ENCODE assay signal across 8 cellular contexts in the genomic region with DNA sequence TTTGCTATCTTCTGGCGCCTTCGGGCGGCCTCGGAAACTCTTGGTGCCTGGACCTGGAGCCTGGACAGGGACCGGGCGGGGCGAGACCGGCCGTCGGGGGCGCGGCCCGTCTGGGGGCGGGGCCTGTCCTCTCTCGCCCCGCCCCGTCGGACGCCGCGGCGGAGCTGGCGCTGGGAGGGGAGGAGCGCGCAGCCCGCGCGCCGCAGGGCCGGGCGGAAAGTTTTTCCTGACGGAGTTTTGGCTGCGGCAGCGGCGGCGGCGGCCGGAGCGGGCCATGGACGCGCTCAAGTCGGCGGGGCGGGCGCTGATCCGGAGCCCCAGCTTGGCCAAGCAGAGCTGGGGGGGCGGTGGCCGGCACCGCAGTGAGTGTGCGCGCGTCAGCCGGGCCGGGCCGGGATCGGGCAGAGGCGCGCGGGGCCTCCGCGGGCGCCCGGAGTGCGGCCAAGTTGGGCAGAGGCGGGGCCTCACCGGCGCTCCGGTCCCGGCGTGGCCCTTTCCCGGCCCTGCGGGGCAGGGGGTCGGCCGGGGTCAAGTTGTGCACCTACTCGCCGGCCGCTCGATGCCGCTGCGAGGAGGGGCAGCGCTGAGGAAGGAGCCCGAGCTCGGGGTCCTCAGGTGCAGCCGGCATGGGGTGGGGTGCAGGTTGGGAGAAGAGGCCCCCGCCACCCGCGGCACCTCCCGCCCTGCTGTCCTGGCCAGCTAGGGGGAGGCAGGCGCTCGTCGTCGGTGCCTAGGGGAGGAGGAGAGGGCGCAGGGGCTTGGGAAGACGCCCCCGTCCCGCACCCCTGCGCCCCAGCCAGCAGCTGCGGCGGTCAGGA. TPM values are rescaled to one million over a fixed set of nuclear protein-coding genes. Genes with fewer than 3 reads are reported as not detected.
DNase-seq lines count a peak whose midpoint lies in the region; ATAC-seq lines count a peak whose summit lies in the region.

A gene with protein sequence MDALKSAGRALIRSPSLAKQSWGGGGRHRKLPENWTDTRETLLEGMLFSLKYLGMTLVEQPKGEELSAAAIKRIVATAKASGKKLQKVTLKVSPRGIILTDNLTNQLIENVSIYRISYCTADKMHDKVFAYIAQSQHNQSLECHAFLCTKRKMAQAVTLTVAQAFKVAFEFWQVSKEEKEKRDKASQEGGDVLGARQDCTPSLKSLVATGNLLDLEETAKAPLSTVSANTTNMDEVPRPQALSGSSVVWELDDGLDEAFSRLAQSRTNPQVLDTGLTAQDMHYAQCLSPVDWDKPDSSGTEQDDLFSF (plus strand): TSS at position 182 of the 818 bp plus-strand sequence. CDS start 93 bp downstream, at position 275.

- peak; percentile 47 to 70 (median 48) for DNase-seq in CD4-positive, alpha-beta memory T cell
- peak; percentile 76 for DNase-seq in HT-29 (ENCODE audit: low spot score)
- DNase-seq in anterior cingulate cortex (lab: John Stamatoyannopoulos, UW): peak in 52 of 58 donors; percentile 10 to 79 (median 52)
- peak; percentile 88 for DNase-seq in left ventricle myocardium superior
- DNase-seq in posterior cingulate gyrus: peak; percentile 57 to 97 (median 68)

- peak within 1 kb of the TSS; percentile 68 for H3K27ac ChIP-seq in CD4-positive, alpha-beta memory T cell (ENCODE audit: low read depth, low read length)
- H3K27ac ChIP-seq in urinary bladder (ENCODE audit: low read depth): peak within 1 kb of the TSS; percentile 80

- intact Hi-C loops in CD4-positive, alpha-beta memory T cell (cut with micrococcal nuclease): loop anchor here (1.0 to 5.0 kb wide), 2 partner anchors 19 to 74 kb away; partner anchors contain the start of gene MAN1C1
- intact Hi-C loops in T-helper 1 cell treated with Interleukin-12 subunit alpha and Interleukin-12 subunit beta and Interleukin-4 antibody, amounts not matched to agents 30 ng/mL and 1 ng/mL, for 36 hours (cut with micrococcal nuclease): loop anchor here (5.0 kb wide), 2 partner anchors 134 to 254 kb away; no protein-coding TSS in a partner anchor
- intact Hi-C loops in left ventricle myocardium superior (cut with micrococcal nuclease) (no loop called here), posterior cingulate gyrus (cut with DNase I) (loop anchor here (10.0 kb wide), 1 partner anchor 251 kb away; no protein-coding TSS in a partner anchor)

- ATAC-seq in GM19438 (IDR thresholded peaks at IDR 0.05; ENCODE audit: low read depth, unreplicated experiment): peak; percentile 74
- ATAC-seq in left ventricle myocardium superior: peak; percentile 95

- peaks cover 40% of the 10 kb centered on the region for H3K4me1 ChIP-seq in CD4-positive, alpha-beta memory T cell (ENCODE audit: insufficient read depth, low read length)
- no peaks in the 10 kb centered on the region for H3K4me1 ChIP-seq in urinary bladder (ENCODE audit: insufficient read depth)

- H3K27me3 ChIP-seq in CD4-positive, alpha-beta memory T cell (ENCODE audit: insufficient read depth, low read length): no peaks in the 10 kb centered on the region

- POLR2A ChIA-PET in CD4-positive, alpha-beta memory T cell (lab: Charles Lee; ENCODE audit: partially characterized antibody): interaction anchor here (0.8 to 24.3 kb wide), 9 partner anchors 9 to 276 kb away, joined by 3 to 615 read pairs (median 4); partner anchors contain the start of genes MTFR1L and SELENON

- no peaks in the 10 kb centered on the region for H3K9me3 ChIP-seq in CD4-positive, alpha-beta memory T cell (ENCODE audit: control insufficient read depth in 1 of 2, low read length in 2 of 2)

- H3K4me3 ChIP-seq in CD4-positive, alpha-beta memory T cell (ENCODE audit: low read length in 2 of 2): peak within 1 kb of the TSS; percentile 44 to 58
- H3K4me3 ChIP-seq in urinary bladder (ENCODE audit: low read depth, low read length): peak within 1 kb of the TSS; percentile 80

- no peaks in the 10 kb centered on the region for H3K36me3 ChIP-seq in CD4-positive, alpha-beta memory T cell (ENCODE audit: insufficient read depth, low read length)
- no peaks in the 10 kb centered on the region for H3K36me3 ChIP-seq in urinary bladder (ENCODE audit: insufficient read depth)

- H3K27me3 Mint-ChIP-seq in CD4-positive, alpha-beta memory T cell: no peaks in the 10 kb centered on the region

- peak within 1 kb of the TSS; percentile 86 to 96 (median 93) for H3K4me3 Mint-ChIP-seq in CD4-positive, alpha-beta memory T cell

- H3K27ac Mint-ChIP-seq in CD4-positive, alpha-beta memory T cell: peak within 1 kb of the TSS; percentile 77 to 93 (median 88)

- no peaks in the 10 kb centered on the region for H3K9me3 Mint-ChIP-seq in CD4-positive, alpha-beta memory T cell

- H3K36me3 Mint-ChIP-seq in CD4-positive, alpha-beta memory T cell: peaks cover 0 to 13% of the 10 kb centered on the region in 2 donors

- peaks cover 28 to 47% (median 41%) of the 10 kb centered on the region in 4 donors for H3K4me1 Mint-ChIP-seq in CD4-positive, alpha-beta memory T cell

- CTCF ChIA-PET in CD4-positive, alpha-beta memory T cell (lab: Charles Lee; ENCODE audit: partially characterized antibody): interaction anchor here (0.9 to 2.3 kb wide), 4 partner anchors 22 to 76 kb away, joined by 3 to 10 read pairs (median 6); no protein-coding TSS in a partner anchor

- under 1% methylated on average over 99 of the region's 99 CpGs for WGBS in urinary bladder

RNA-seq across cellular contexts. Expression of the gene that starts here (rescaled TPM):
- 100 to 1,000 TPM; 201 to 210 TPM for total RNA-seq in CD4-positive, alpha-beta memory T cell
- 100 to 1,000 TPM; 233 to 306 TPM for polyA plus RNA-seq in CD4-positive, alpha-beta memory T cell
- 12.4 and 17.2 TPM in 2 replicates for total RNA-seq in HT-29 (2014; rRNA removed; shearing (Covaris generic))
- 22.6 and 23.3 TPM in 2 replicates for total RNA-seq in T-helper 1 cell treated with Interleukin-12 subunit alpha and Interleukin-12 subunit beta and Interleukin-4 antibody, amounts not matched to agents 30 ng/mL and 1 ng/mL, for 36 hours
- total RNA-seq in left ventricle myocardium superior: 11.8 TPM
- total RNA-seq in urinary bladder: 10.6 TPM
- polyA plus RNA-seq in urinary bladder: 10.5 TPM

Comparison
In these comparisons a context has a peak if more than half of its experiments do, and no peak if none do; other contexts are left out.
1. Peak in every context shown above with its lines: DNase-seq, ATAC-seq, H3K4me3 ChIP-seq and H3K27ac ChIP-seq.
2. RNA of the gene that starts here (polyA plus RNA-seq): 233 to 306 TPM in CD4-positive, alpha-beta memory T cell; 10.5 TPM in urinary bladder (single experiment); every median in the first group is over 10 times any median in the second.